ENCODE assay signal across 38 cellular contexts in genomic region chr19:56633021-56633420, GRCh38. TPM values are rescaled to one million over a fixed set of nuclear protein-coding genes. Genes with fewer than 3 reads are reported as not detected.
"Had no signal": no experiment of that assay in that cellular context is flagged by ENCODE, and none has a peak within 500 bp of the region (broad histone marks: within the 10 kb centered on the region; RNA-seq: fewer than 3 reads in every experiment).

No MANE protein-coding gene starts in this region.

- H3K27ac ChIP-seq: KMS-11 had no signal

- H3K4me3 ChIP-seq: MG63 had no signal

- DNase-seq: Karpas-422, Kasumi-1, KBM-7, KG1, MG63, MM.1S, MV-4-11, NCI-H1048, NCI-H1092, NCI-H1092 treated with DMSO at 0.1 percent for 48 hours, NCI-H1105, NCI-H1105 treated with DMSO at 0.1 percent for 48 hours, NCI-H1417, NCI-H1417 treated with DMSO at 0.1 percent for 48 hours, NCI-H1436, NCI-H1436 treated with DMSO at 0.1 percent for 48 hours, NCI-H146, NCI-H1694, NCI-H1694 treated with DMSO at 0.1 percent for 48 hours, NCI-H187, NCI-H187 treated with DMSO at 0.1 percent for 48 hours, NCI-H1930, NCI-H2029, NCI-H2029 treated with DMSO at 0.1 percent for 48 hours, NCI-H2081, NCI-H2081 treated with DMSO at 0.1 percent for 48 hours, NCI-H2107, NCI-H2171, NCI-H2171 treated with DMSO at 0.1 percent for 48 hours, NCI-H2227 treated with DMSO at 0.1 percent for 48 hours, NCI-H226, NCI-H345, NCI-H446, NCI-H446 treated with DMSO at 0.1 percent for 48 hours had no signal

- H3K27me3 ChIP-seq: MG63 had no signal

- H3K4me2 ChIP-seq: KMS-11 had no signal

- H3K36me3 ChIP-seq: MG63 had no signal

- H3K9ac ChIP-seq: KMS-11 had no signal

RNA-seq across cellular contexts. Expression of gene SMIM17, which starts 9.9 kb away (rescaled TPM):
- total RNA-seq: MCF 10A had no signal

RNA-seq across cellular contexts. Expression of gene ZNF835, which starts 38.5 kb away (rescaled TPM):
- total RNA-seq: LHCN-M2, MCF 10A, NCI-H460 had no signal
